ENCODE assay signal across 21 cellular contexts in the genomic region with DNA sequence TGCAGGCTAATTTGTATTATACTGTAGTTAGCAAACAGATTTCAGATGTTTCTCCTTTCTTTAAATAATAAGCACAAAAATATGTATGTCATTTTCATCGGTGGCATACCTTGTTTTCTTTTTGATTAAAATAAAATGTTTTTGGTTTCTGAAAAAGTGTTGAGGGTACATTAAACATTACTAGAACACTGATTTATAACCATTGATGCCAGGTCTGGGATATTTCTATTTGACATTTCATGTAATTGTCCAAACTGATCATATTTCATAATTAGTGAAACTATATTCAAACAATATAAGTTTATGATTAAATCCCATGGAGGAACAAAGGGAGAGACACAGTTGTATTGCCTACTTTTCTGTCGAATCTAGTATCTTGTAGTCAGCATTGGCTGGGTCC.
"Had no signal": no experiment of that assay in that cellular context is flagged by ENCODE, and none has a peak within 500 bp of the region (broad histone marks: within the 10 kb centered on the region; RNA-seq: fewer than 3 reads in every experiment).

No MANE protein-coding gene starts in this region.

- H3K9me3 ChIP-seq: adrenal gland, breast epithelium had no signal

- H3K4me1 ChIP-seq: adrenal gland, breast epithelium had no signal

- H3K27me3 ChIP-seq: adrenal gland, breast epithelium had no signal

- H3K4me3 ChIP-seq: adrenal gland, breast epithelium had no signal

- H3K36me3 ChIP-seq: adrenal gland, breast epithelium had no signal

- H3K27ac ChIP-seq: adrenal gland, breast epithelium, VCaP had no signal

- ATAC-seq: activated T-cell treated with anti-CD3 and anti-CD28 coated beads, Interleukin-2, amount 50 U/mL, for 72 hours; Panc1; Right ventricle myocardium inferior had no signal

- DNase-seq: activated CD4-positive, alpha-beta memory T cell treated with anti-CD3 and anti-CD28 coated beads, Interleukin-2, amount 10 ng/mL, durations not matched to agents 7 days and 5 days; activated CD4-positive, alpha-beta T cell treated with anti-CD3 and anti-CD28 coated beads, Interleukin-2, amount 10 ng/mL, durations not matched to agents 7 days and 5 days; activated CD4-positive, CD25-positive, alpha-beta regulatory T cell; activated naive CD4-positive, alpha-beta T cell treated with anti-CD3 and anti-CD28 coated beads, Interleukin-2, amount 50 U/mL, for 16 hours; activated naive CD8-positive, alpha-beta T cell treated with anti-CD3 and anti-CD28 coated beads, Interleukin-2, amount 10 ng/mL, durations not matched to agents 7 days and 5 days; activated T-cell treated with anti-CD3 and anti-CD28 coated beads, Interleukin-2, amount 50 U/mL, for 72 hours; adrenal gland; central memory CD4-positive, alpha-beta T cell; Kasumi-1; KBM-7; NCI-H187 treated with DMSO at 0.1 percent for 48 hours; NCI-H2081 treated with DMSO at 0.1 percent for 48 hours; NCI-H2227 treated with DMSO at 0.1 percent for 48 hours; NCI-H446 treated with DMSO at 0.1 percent for 48 hours; NCI-H524 treated with DMSO at 0.1 percent for 48 hours; NCI-H82; RPMI8226 had no signal
